ENCODE assay signal across 8 cellular contexts in genomic region chr19:1935484-1936208, GRCh38. TPM values are rescaled to one million over a fixed set of nuclear protein-coding genes. Genes with fewer than 3 reads are reported as not detected.
A peak's percentile ranks its signal among the peaks of the same experiment; 100 is the strongest.
DNase-seq lines count a peak whose midpoint lies in the region; ATAC-seq and TF ChIP-seq lines count a peak whose summit lies in the region.

No MANE protein-coding gene starts in this region.

- no peak overlapping the region for H2AFZ ChIP-seq in IMR-90 (replicated peaks; ENCODE audit: low read length, poor library complexity)

- no peaks in the 10 kb centered on the region for H4K20me1 ChIP-seq in IMR-90 (ENCODE audit: insufficient read depth, low read length)

- no peak overlapping the region for H3K9ac ChIP-seq in IMR-90 (ENCODE audit: low read depth, low read length)

- H3K9me1 ChIP-seq in IMR-90 (ENCODE audit: insufficient read depth, low read length): peaks cover 5% of the 10 kb centered on the region; the same call in 1 of the 2 replicates

- no peaks in the 10 kb centered on the region for H3K27me3 ChIP-seq in CD4-positive, alpha-beta T cell (ENCODE audit: control insufficient read depth, insufficient read depth, low read length)
- no peaks in the 10 kb centered on the region for H3K27me3 ChIP-seq in IMR-90 (ENCODE audit: control insufficient read depth, insufficient read depth, low read length)

- no peak for TF ChIP-seq POLR2A in IMR-90 (IDR thresholded peaks at IDR 0.05; ENCODE audit: low read depth, low read length)

- no peak for TF ChIP-seq RAD21 in IMR-90 (IDR thresholded peaks at IDR 0.05; ENCODE audit: low read length)

- no peak overlapping the region for H3K23ac ChIP-seq in IMR-90 (ENCODE audit: low read depth, low read length)

- peaks cover 5% of the 10 kb centered on the region for H3K27me3 Mint-ChIP-seq in CD4-positive, alpha-beta T cell
- no peaks in the 10 kb centered on the region for H3K27me3 Mint-ChIP-seq in activated CD4-positive, alpha-beta memory T cell treated with anti-CD3 and anti-CD28 coated beads for 36 hours

- H2BK120ac ChIP-seq in IMR-90 (ENCODE audit: low read depth, low read length): no peak overlapping the region

- no peak overlapping the region for H3K4me3 Mint-ChIP-seq in CD4-positive, alpha-beta T cell
- no peak overlapping the region for H3K4me3 Mint-ChIP-seq in activated CD4-positive, alpha-beta memory T cell treated with anti-CD3 and anti-CD28 coated beads for 36 hours

- no peak for TF ChIP-seq CTCF in CD4-positive, alpha-beta T cell (IDR thresholded peaks at IDR 0.05)
- no peak for TF ChIP-seq CTCF in IMR-90 (conservative IDR thresholded peaks at IDR 0.05; ENCODE audit: low read depth, low read length)

- H4K5ac ChIP-seq in IMR-90 (ENCODE audit: low read depth, low read length): no peak overlapping the region

- peaks cover 28% of the 10 kb centered on the region for H3K4me1 Mint-ChIP-seq in CD4-positive, alpha-beta T cell (ENCODE audit: low read depth)
- H3K4me1 Mint-ChIP-seq in activated CD4-positive, alpha-beta memory T cell treated with anti-CD3 and anti-CD28 coated beads for 36 hours (ENCODE audit: low read depth): peaks cover 14% of the 10 kb centered on the region

- H3K4ac ChIP-seq in IMR-90 (ENCODE audit: low read depth, low read length): no peak overlapping the region

- no peak overlapping the region for H3K18ac ChIP-seq in IMR-90 (ENCODE audit: low read depth, low read length)

- 16% methylated on average over 5 of the region's 11 CpGs; no CpG with 5 or more reads in 1 of the 2 experiments for WGBS in IMR-90 (ENCODE audit: extremely low coverage in 2 of 2, insufficient read length in 1 of 2), 2 experiments

- H2BK20ac ChIP-seq in IMR-90 (ENCODE audit: low read depth, low read length): no peak overlapping the region

- dilution Hi-C loops in IMR-90 (cut with HindIII; ENCODE audit: low sequenced_read_pairs, unreplicated experiment): no loop called here

- POLR2A ChIA-PET in CD4-positive, alpha-beta T cell (lab: Charles Lee): interaction anchor here (0.8 kb wide), 1 partner anchor 661 kb away, joined by 3 read pairs; the partner anchor contains the start of gene FAM174C
- POLR2A ChIA-PET in IMR-90 (lab: Charles Lee; ENCODE audit: unreplicated experiment): interaction anchor here (0.7 kb wide), 1 partner anchor 608 kb away, joined by 4 read pairs; no protein-coding TSS in a partner anchor
- POLR2A ChIA-PET in activated CD4-positive, alpha-beta memory T cell treated with anti-CD3 and anti-CD28 coated beads for 36 hours (lab: Charles Lee): no interaction called here

- H2BK15ac ChIP-seq in IMR-90 (ENCODE audit: low read depth, low read length): no peak overlapping the region

- H3K79me1 ChIP-seq in IMR-90 (ENCODE audit: low read depth in 1 of 2, low read length in 2 of 2): peaks cover 5 to 13% of the 10 kb centered on the region in 2 experiments; a peak in 2 of 4 replicates

- in situ Hi-C loops in IMR-90 (cut with MboI; ENCODE audit: low sequenced_read_pairs): no loop called here

- CTCF ChIA-PET in CD4-positive, alpha-beta T cell (lab: Charles Lee): no interaction called here
- CTCF ChIA-PET in IMR-90 (lab: Yijun Ruan, JAX): interaction anchor here (0.6 kb wide), 1 partner anchor 79 kb away, joined by 3 read pairs; no protein-coding TSS in a partner anchor
- CTCF ChIA-PET in activated CD4-positive, alpha-beta memory T cell treated with anti-CD3 and anti-CD28 coated beads for 36 hours (lab: Charles Lee): no interaction called here

- intact Hi-C loops in CD4-positive, alpha-beta T cell (cut with DNase I, micrococcal nuclease): no loop called here
- intact Hi-C loops in IMR-90 (cut with micrococcal nuclease): no loop called here
- intact Hi-C loops in activated CD4-positive, alpha-beta memory T cell treated with anti-CD3 and anti-CD28 coated beads for 36 hours (cut with micrococcal nuclease): no loop called here

- H3K9me3 ChIP-seq in CD4-positive, alpha-beta T cell (ENCODE audit: control insufficient read depth, low read length): no peaks in the 10 kb centered on the region
- no peaks in the 10 kb centered on the region; the same call in 1 of the 2 replicates for H3K9me3 ChIP-seq in IMR-90 (ENCODE audit: control insufficient read depth, insufficient read depth, low read length)

- no peak overlapping the region for H3K56ac ChIP-seq in IMR-90 (ENCODE audit: extremely low read depth, insufficient read depth, low read length)

- no peak overlapping the region for H2AK9ac ChIP-seq in IMR-90 (replicated peaks; ENCODE audit: low read depth, low read length, poor library complexity)

- no peak overlapping the region for H2BK5ac ChIP-seq in IMR-90 (ENCODE audit: low read depth, low read length, poor library complexity, severe bottlenecking)

- H4K8ac ChIP-seq in IMR-90 (ENCODE audit: low read depth in 2 of 2, low read length in 2 of 2): no peak overlapping the region

- H3K36me3 Mint-ChIP-seq in CD4-positive, alpha-beta T cell (ENCODE audit: low read depth): peaks cover 10% of the 10 kb centered on the region
- H3K36me3 Mint-ChIP-seq in activated CD4-positive, alpha-beta memory T cell treated with anti-CD3 and anti-CD28 coated beads for 36 hours: peaks cover 4% of the 10 kb centered on the region

- peak overlapping the region; percentile 77 for H3K27ac Mint-ChIP-seq in CD4-positive, alpha-beta T cell
- H3K27ac Mint-ChIP-seq in activated CD4-positive, alpha-beta memory T cell treated with anti-CD3 and anti-CD28 coated beads for 36 hours: no peak overlapping the region

- H3K4me3 ChIP-seq in IMR-90 (ENCODE audit: insufficient read depth, low read depth, low read length): no peak overlapping the region

- H3K27ac ChIP-seq in CD4-positive, alpha-beta T cell (ENCODE audit: low read depth, low read length): no peak overlapping the region
- H3K27ac ChIP-seq in IMR-90 (ENCODE audit: insufficient read depth, low read length): no peak overlapping the region

- H4K91ac ChIP-seq in IMR-90 (ENCODE audit: insufficient read depth, low read depth, low read length): no peak overlapping the region

- no peaks in the 10 kb centered on the region for H3K9me3 Mint-ChIP-seq in CD4-positive, alpha-beta T cell
- peaks cover 17% of the 10 kb centered on the region for H3K9me3 Mint-ChIP-seq in activated CD4-positive, alpha-beta memory T cell treated with anti-CD3 and anti-CD28 coated beads for 36 hours

- H2AK5ac ChIP-seq in IMR-90 (ENCODE audit: low read depth, low read length): no peak overlapping the region

- no peak for DNase-seq in CD4-positive, alpha-beta T cell
- DNase-seq in IMR-90 (peak; percentile 28), lung microvascular endothelial cell (ENCODE audit: low read depth in 2 of 2) (peak; percentile 56 to 76), NCI-H2107 treated with DMSO at 0.1 percent for 48 hours (lab: John Stamatoyannopoulos, UW; ENCODE audit: unreplicated experiment) (no peak), KG1 (lab: John Stamatoyannopoulos, UW) (no peak), HK-2 (ENCODE audit: unreplicated experiment) (no peak)
- peak; percentile 45 for DNase-seq in activated CD4-positive, alpha-beta memory T cell treated with anti-CD3 and anti-CD28 coated beads for 36 hours

- no peak overlapping the region for H3K4me2 ChIP-seq in IMR-90 (ENCODE audit: low read depth, low read length)

- BruUV-seq in IMR-90 (replicated peaks; lab: Mats Ljungman, UMichigan): no TSS peak

- no peaks in the 10 kb centered on the region for H3K36me3 ChIP-seq in IMR-90 (ENCODE audit: control insufficient read depth, insufficient read depth, low read length)

- ATAC-seq in CD4-positive, alpha-beta T cell (ENCODE audit: poor library complexity): no peak
- no peak for ATAC-seq in IMR-90 (ENCODE audit: low read depth)
- ATAC-seq in HG02981 (IDR thresholded peaks at IDR 0.05; ENCODE audit: unreplicated experiment): no peak

- H3K4me1 ChIP-seq in IMR-90 (ENCODE audit: control insufficient read depth, insufficient read depth, low read length): peaks cover 2% of the 10 kb centered on the region; the same call in 1 of the 2 replicates

- H3K14ac ChIP-seq in IMR-90 (replicated peaks; ENCODE audit: low read depth, low read length): no peak overlapping the region

TF ChIP-seq in IMR-90, 13 proteins besides CTCF, POLR2A, EP300 and RAD21:
- no peak for TF ChIP-seq FOS (IDR thresholded peaks at IDR 0.05; ENCODE audit: low read depth, low read length)

RNA-seq across cellular contexts. Expression of gene CSNK1G2, which starts 5.3 kb away (rescaled TPM):
- 100 to 1,000 TPM; 122 to 127 TPM for total RNA-seq in CD4-positive, alpha-beta T cell
- total RNA-seq in IMR-90 (2012; rRNA removed): 35.6 and 38.0 TPM in 2 replicates
- polyA plus RNA-seq in IMR-90 (2012; rRNA removed): 96.3 and 124 TPM in 2 replicates
- polyA plus RNA-seq in IMR-90 (2012; cell fraction: cytosol; rRNA removed): 41.7 and 73.8 TPM in 2 replicates
- 374 and 949 TPM in 2 replicates for polyA plus RNA-seq in IMR-90 (2012; cell fraction: nucleus; rRNA removed; ENCODE audit: low replicate concordance)
- total RNA-seq in activated CD4-positive, alpha-beta memory T cell treated with anti-CD3 and anti-CD28 coated beads for 36 hours: 10 to 100 TPM; 63.7 to 66.2 TPM
- 45.3 and 56.5 TPM in 2 replicates for total RNA-seq in lung microvascular endothelial cell

RNA-seq across cellular contexts. Expression of gene ADAT3, which starts 30.4 kb away (rescaled TPM):
- total RNA-seq in CD4-positive, alpha-beta T cell: 1 to 10 TPM; 7.9 to 8.2 TPM
- total RNA-seq in IMR-90 (2012; rRNA removed) (0.28 and 0.36 TPM in 2 replicates), lung microvascular endothelial cell (1.3 and 3.0 TPM in 2 replicates)
- polyA plus RNA-seq in IMR-90 (2012; rRNA removed): 2.8 and 3.6 TPM in 2 replicates
- polyA plus RNA-seq in IMR-90 (2012; cell fraction: cytosol; rRNA removed): 2.5 and 5.0 TPM in 2 replicates
- polyA plus RNA-seq in IMR-90 (2012; cell fraction: nucleus; rRNA removed; ENCODE audit: low replicate concordance): 4.0 and 16.1 TPM in 2 replicates
- 1 to 10 TPM; 5.7 to 5.8 TPM for total RNA-seq in activated CD4-positive, alpha-beta memory T cell treated with anti-CD3 and anti-CD28 coated beads for 36 hours

RNA-seq across cellular contexts. Expression of gene SCAMP4, which starts 30.4 kb away (rescaled TPM):
- total RNA-seq in CD4-positive, alpha-beta T cell: 10 to 100 TPM; 12.7 to 15.4 TPM
- 10.8 and 16.1 TPM in 2 replicates for total RNA-seq in IMR-90 (2012; rRNA removed)
- 24.0 and 28.1 TPM in 2 replicates for polyA plus RNA-seq in IMR-90 (2012; rRNA removed)
- 24.9 and 55.9 TPM in 2 replicates for polyA plus RNA-seq in IMR-90 (2012; cell fraction: cytosol; rRNA removed)
- polyA plus RNA-seq in IMR-90 (2012; cell fraction: nucleus; rRNA removed; ENCODE audit: low replicate concordance): 46.2 and 111 TPM in 2 replicates
- total RNA-seq in activated CD4-positive, alpha-beta memory T cell treated with anti-CD3 and anti-CD28 coated beads for 36 hours: 10 to 100 TPM; 24.2 to 28.4 TPM
- 19.0 and 26.6 TPM in 2 replicates for total RNA-seq in lung microvascular endothelial cell

RNA-seq across cellular contexts. Expression of gene ABHD17A, which starts 50.4 kb away (rescaled TPM):
- 100 to 1,000 TPM; 156 to 172 TPM for total RNA-seq in CD4-positive, alpha-beta T cell
- total RNA-seq in IMR-90 (2012; rRNA removed) (31.9 and 37.8 TPM in 2 replicates), lung microvascular endothelial cell (82.4 and 102 TPM in 2 replicates)
- 76.2 and 111 TPM in 2 replicates for polyA plus RNA-seq in IMR-90 (2012; rRNA removed)
- 52.5 and 129 TPM in 2 replicates for polyA plus RNA-seq in IMR-90 (2012; cell fraction: cytosol; rRNA removed)
- polyA plus RNA-seq in IMR-90 (2012; cell fraction: nucleus; rRNA removed; ENCODE audit: low replicate concordance): 86.9 and 244 TPM in 2 replicates
- total RNA-seq in activated CD4-positive, alpha-beta memory T cell treated with anti-CD3 and anti-CD28 coated beads for 36 hours: 100 to 1,000 TPM; 108 to 110 TPM

Comparison
In these comparisons a context has a peak if more than half of its experiments do, and no peak if none do; other contexts are left out.
1. DNase-seq: peak in IMR-90 (single experiment), activated CD4-positive, alpha-beta memory T cell treated with anti-CD3 and anti-CD28 coated beads for 36 hours (single experiment) and lung microvascular endothelial cell (2 of 2); none in CD4-positive, alpha-beta T cell (0 of 10), NCI-H2107 treated with DMSO at 0.1 percent for 48 hours (single experiment), KG1 (single experiment) and HK-2 (single experiment).